In the genomic region with DNA sequence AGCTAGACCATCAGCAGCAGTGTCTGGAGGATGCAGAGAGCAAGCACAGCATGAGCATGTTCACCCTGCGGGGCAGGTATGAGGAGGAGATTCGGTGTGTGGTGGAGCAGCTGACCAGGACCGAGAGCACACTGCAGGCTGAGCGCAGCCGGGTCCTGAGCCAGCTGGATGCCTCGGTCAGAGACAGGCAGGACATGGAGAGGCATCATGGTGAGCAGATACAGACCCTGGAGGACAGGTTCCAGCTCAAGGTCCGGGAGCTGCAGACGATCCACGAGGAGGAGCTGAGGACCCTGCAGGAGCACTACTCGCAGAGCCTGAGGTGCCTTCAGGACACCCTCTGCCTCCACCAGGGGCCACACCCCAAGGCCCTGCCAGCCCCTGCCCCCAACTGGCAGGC, we compare ENCODE assay signal across 24 cellular contexts. TPM values are rescaled to one million over a fixed set of nuclear protein-coding genes. Genes with fewer than 3 reads are reported as not detected.
A peak's percentile ranks its signal among the peaks of the same experiment; 100 is the strongest.
DNase-seq lines count a peak whose midpoint lies in the region; ATAC-seq and TF ChIP-seq lines count a peak whose summit lies in the region.
"Had no signal": no experiment of that assay in that cellular context is flagged by ENCODE, and none has a peak within 500 bp of the region (broad histone marks: within the 10 kb centered on the region; RNA-seq: fewer than 3 reads in every experiment).

No MANE protein-coding gene starts in this region.

- H3K36me3 Mint-ChIP-seq in T-helper 17 cell (ENCODE audit: low read depth) = peaks cover 15% of the 10 kb centered on the region
- peaks cover 37% of the 10 kb centered on the region for H3K36me3 Mint-ChIP-seq in nephron progenitor cell (ENCODE audit: low read depth)

- peak overlapping the region; percentile 50 to 55 for H3K27ac Mint-ChIP-seq in stimulated activated naive CD8-positive, alpha-beta T cell treated with anti-CD3 and anti-CD28 coated beads, Interleukin-15, amount 100 ng/mL, for 72 hours
- H3K27ac Mint-ChIP-seq in T-helper 17 cell (peak overlapping the region; percentile 80), nephron progenitor cell (peak overlapping the region; percentile 62)
- H3K27ac Mint-ChIP-seq: activated T-helper 2 cell treated with anti-CD3 and anti-CD28 coated beads, Interferon-gamma antibody, Interleukin-2, Interleukin-4, amounts not matched to agents 10 μg/mL and 5 μg/mL and 100 μg/mL, durations not matched to agents 14 hours and 24 hours and 36 hours; stimulated activated naive CD8-positive, alpha-beta T cell treated with anti-CD3 and anti-CD28 coated beads, Interleukin-15, Interleukin-2, amounts not matched to agents 100 ng/mL and 50 ng/mL, for 24 hours had no signal

- no peak for DNase-seq in stimulated activated naive CD8-positive, alpha-beta T cell treated with anti-CD3 and anti-CD28 coated beads, Interleukin-15, amount 100 ng/mL, for 72 hours
- DNase-seq in stimulated activated naive CD8-positive, alpha-beta T cell treated with anti-CD3 and anti-CD28 coated beads, Interleukin-15, Interleukin-2, amounts not matched to agents 100 U/mL and 50 U/mL, for 24 hours = no peak
- DNase-seq in T-helper 17 cell (no peak), nephron progenitor cell (no peak), NCI-H526 treated with DMSO at 0.1 percent for 48 hours (lab: John Stamatoyannopoulos, UW) (no peak), NCI-H345 treated with DMSO at 0.1 percent for 48 hours (lab: John Stamatoyannopoulos, UW; ENCODE audit: unreplicated experiment) (no peak)
- DNase-seq in stimulated activated CD4-positive, alpha-beta T cell treated with anti-CD3 and anti-CD28 coated beads, Interleukin-12 subunit alpha, Interleukin-12 subunit beta, amount 100 ng/mL, for 4 hours = no peak
- DNase-seq: activated CD8-positive, alpha-beta memory T cell treated with anti-CD3 and anti-CD28 coated beads, Interleukin-2, amount 50 U/mL, for 4 hours; anterior cingulate cortex; DMS79 treated with DMSO at 0.1 percent for 48 hours; Karpas-422; NCI-H1417; NCI-H2029; NCI-H748 treated with DMSO at 0.1 percent for 48 hours; SHP77; small intestine; T1000 had no signal

- H3K9me3 Mint-ChIP-seq in stimulated activated naive CD8-positive, alpha-beta T cell treated with anti-CD3 and anti-CD28 coated beads, Interleukin-15, amount 100 ng/mL, for 72 hours = no peaks in the 10 kb centered on the region
- H3K9me3 Mint-ChIP-seq in nephron progenitor cell = no peaks in the 10 kb centered on the region
- H3K9me3 Mint-ChIP-seq: activated naive CD4-positive, alpha-beta T cell treated with anti-CD3 and anti-CD28 coated beads, Interleukin-2, amount 50 U/mL, for 72 hours; activated T-helper 2 cell treated with anti-CD3 and anti-CD28 coated beads, Interferon-gamma antibody, Interleukin-2, Interleukin-4, amounts not matched to agents 10 μg/mL and 5 μg/mL and 100 μg/mL, durations not matched to agents 14 hours and 24 hours and 36 hours; memory B cell; stimulated activated naive CD8-positive, alpha-beta T cell treated with anti-CD3 and anti-CD28 coated beads, Interleukin-15, Interleukin-2, amounts not matched to agents 100 ng/mL and 50 ng/mL, for 24 hours had no signal

- peaks cover 40% of the 10 kb centered on the region for H3K4me1 Mint-ChIP-seq in stimulated activated naive CD8-positive, alpha-beta T cell treated with anti-CD3 and anti-CD28 coated beads, Interleukin-15, amount 100 ng/mL, for 72 hours
- H3K4me1 Mint-ChIP-seq in T-helper 17 cell = peaks cover 53% of the 10 kb centered on the region
- peaks cover 26% of the 10 kb centered on the region for H3K4me1 Mint-ChIP-seq in nephron progenitor cell

- H3K27me3 Mint-ChIP-seq in stimulated activated naive CD8-positive, alpha-beta T cell treated with anti-CD3 and anti-CD28 coated beads, Interleukin-15, amount 100 ng/mL, for 72 hours = no peaks in the 10 kb centered on the region
- H3K27me3 Mint-ChIP-seq in T-helper 17 cell (no peaks in the 10 kb centered on the region), nephron progenitor cell (ENCODE audit: low read depth, poor library complexity) (no peaks in the 10 kb centered on the region)
- H3K27me3 Mint-ChIP-seq: memory B cell; stimulated activated naive CD8-positive, alpha-beta T cell treated with anti-CD3 and anti-CD28 coated beads, Interleukin-15, Interleukin-2, amounts not matched to agents 100 ng/mL and 50 ng/mL, for 24 hours had no signal

- H3K4me3 Mint-ChIP-seq in stimulated activated naive CD8-positive, alpha-beta T cell treated with anti-CD3 and anti-CD28 coated beads, Interleukin-15, amount 100 ng/mL, for 72 hours = no peak overlapping the region
- H3K4me3 Mint-ChIP-seq in T-helper 17 cell (peak overlapping the region; percentile 28), nephron progenitor cell (no peak overlapping the region)
- H3K4me3 Mint-ChIP-seq: memory B cell; stimulated activated naive CD8-positive, alpha-beta T cell treated with anti-CD3 and anti-CD28 coated beads, Interleukin-15, Interleukin-2, amounts not matched to agents 100 ng/mL and 50 ng/mL, for 24 hours had no signal

- TF ChIP-seq CTCF in nephron progenitor cell (IDR thresholded peaks at IDR 0.05) = no peak

- H3K9me3 ChIP-seq in T-helper 17 cell (ENCODE audit: control insufficient read depth, low read length, poor library complexity, severe bottlenecking) = no peaks in the 10 kb centered on the region
- H3K9me3 ChIP-seq: BLaER1, right atrium auricular region, vagina had no signal

- ATAC-seq in stimulated activated naive CD8-positive, alpha-beta T cell treated with anti-CD3 and anti-CD28 coated beads, Interleukin-15, amount 100 ng/mL, for 72 hours = no peak
- ATAC-seq in stimulated activated naive CD8-positive, alpha-beta T cell treated with anti-CD3 and anti-CD28 coated beads, Interleukin-15, Interleukin-2, amounts not matched to agents 100 U/mL and 50 U/mL, for 24 hours = no peak
- ATAC-seq in T-helper 17 cell = no peak
- ATAC-seq: activated naive CD4-positive, alpha-beta T cell treated with anti-CD3 and anti-CD28 coated beads, Interleukin-2, amount 50 U/mL, for 72 hours had no signal

RNA-seq across cellular contexts. Expression of a gene that starts 38.8 kb away (rescaled TPM):
- total RNA-seq in T-helper 17 cell = 10 to 100 TPM; 13.2 to 15.3 TPM
